ENCODE assay signal across 20 cellular contexts in genomic region chr11:26928636-26929035, GRCh38.
A peak's percentile ranks its signal among the peaks of the same experiment; 100 is the strongest.
DNase-seq lines count a peak whose midpoint lies in the region; ATAC-seq, FAIRE-seq and TF ChIP-seq lines count a peak whose summit lies in the region.
"Had no signal": no experiment of that assay in that cellular context is flagged by ENCODE, and none has a peak within 500 bp of the region (broad histone marks: within the 10 kb centered on the region; RNA-seq: fewer than 3 reads in every experiment).

No MANE protein-coding gene starts in this region.

- no CpG with 5 or more reads among the region's 3 CpGs for WGBS in IMR-90 (ENCODE audit: extremely low coverage in 2 of 2, insufficient read length in 1 of 2), 2 experiments
- WGBS in transverse colon (ENCODE audit: low coverage in 1 of 2), 2 donors, result 71 to 76% methylated on average over 3 of the region's 3 CpGs

- H3K27me3 ChIP-seq in IMR-90 (ENCODE audit: control insufficient read depth, insufficient read depth, low read length) (peaks cover 2% of the 10 kb centered on the region; the same call in 1 of the 2 replicates), astrocyte (ENCODE audit: insufficient read depth, low read length) (no peaks in the 10 kb centered on the region), rectal smooth muscle tissue (ENCODE audit: control insufficient read depth, insufficient read depth, low read length) (no peaks in the 10 kb centered on the region), transverse colon (no peaks in the 10 kb centered on the region), gastrocnemius medialis (no peaks in the 10 kb centered on the region)
- H3K27me3 ChIP-seq: BLaER1 had no signal

- H3K4me1 ChIP-seq in IMR-90 (ENCODE audit: control insufficient read depth, insufficient read depth, low read length) (peaks cover 4% of the 10 kb centered on the region; the same call in 1 of the 2 replicates), astrocyte (ENCODE audit: insufficient read depth, low read length) (no peaks in the 10 kb centered on the region), rectal smooth muscle tissue (ENCODE audit: control insufficient read depth, insufficient read depth, low read length) (peaks cover 14% of the 10 kb centered on the region), transverse colon (peaks cover 0 to 9% (median 0%) of the 10 kb centered on the region in 4 donors), gastrocnemius medialis (no peaks in the 10 kb centered on the region)
- H3K4me1 ChIP-seq: BLaER1 had no signal

- no peak overlapping the region for H2AK5ac ChIP-seq in IMR-90 (ENCODE audit: low read depth, low read length)

- no peak overlapping the region for H2AK9ac ChIP-seq in IMR-90 (replicated peaks; ENCODE audit: low read depth, low read length, poor library complexity)

- DNase-seq in IMR-90 (no peak), astrocyte (ENCODE audit: low read depth) (no peak), transverse colon (no peak), gastrocnemius medialis (no peak)
- DNase-seq: Calu3; CD4-positive, alpha-beta memory T cell; DND-41; EL; HCEC 1CT; KG1 had no signal

- H3K14ac ChIP-seq in IMR-90 (replicated peaks; ENCODE audit: low read depth, low read length), result no peak overlapping the region

- H3K27me3 Mint-ChIP-seq in astrocyte (ENCODE audit: low read depth, unreplicated experiment), result no peaks in the 10 kb centered on the region
- H3K27me3 Mint-ChIP-seq: CD4-positive, alpha-beta memory T cell had no signal

- CTCF ChIA-PET in IMR-90 (lab: Yijun Ruan, JAX), result no interaction called here

- no peaks in the 10 kb centered on the region for H3K9me1 ChIP-seq in IMR-90 (ENCODE audit: insufficient read depth, low read length)

- H3K9me3 ChIP-seq in IMR-90 (ENCODE audit: control insufficient read depth, insufficient read depth, low read length) (no peaks in the 10 kb centered on the region), astrocyte (ENCODE audit: insufficient read depth, low read depth, low read length) (no peaks in the 10 kb centered on the region), transverse colon (no peaks in the 10 kb centered on the region), gastrocnemius medialis (no peaks in the 10 kb centered on the region)
- H3K9me3 ChIP-seq: BLaER1 had no signal

- no peak for TF ChIP-seq EP300 in transverse colon (IDR thresholded peaks at IDR 0.05; ENCODE audit: low read depth)

- H3K4me3 ChIP-seq in IMR-90 (ENCODE audit: insufficient read depth, low read depth, low read length) (no peak overlapping the region), astrocyte (ENCODE audit: insufficient read depth, low read depth, low read length) (no peak overlapping the region), rectal smooth muscle tissue (ENCODE audit: low read length) (no peak overlapping the region), transverse colon (no peak overlapping the region), gastrocnemius medialis (no peak overlapping the region)
- H3K4me3 ChIP-seq: BLaER1, GM12878, GM23338 had no signal

- H3K27ac Mint-ChIP-seq in astrocyte (ENCODE audit: unreplicated experiment), result peak overlapping the region; percentile 50
- H3K27ac Mint-ChIP-seq: CD14-positive monocyte; CD4-positive, alpha-beta memory T cell had no signal

- H2BK15ac ChIP-seq in IMR-90 (ENCODE audit: low read depth, low read length), result no peak overlapping the region

- H4K8ac ChIP-seq in IMR-90 (ENCODE audit: low read depth in 2 of 2, low read length in 2 of 2), result no peak overlapping the region

- H3K27ac ChIP-seq in IMR-90 (ENCODE audit: insufficient read depth, low read length), result no peak overlapping the region; the same call in 1 of the 2 replicates
- no peak overlapping the region for H3K27ac ChIP-seq in astrocyte (ENCODE audit: low read depth, low read length)
- H3K27ac ChIP-seq in rectal smooth muscle tissue (ENCODE audit: low read depth, low read length), result peak overlapping the region; percentile 63
- H3K27ac ChIP-seq in transverse colon, result peak overlapping the region; percentile 27 to 66 (median 50)
- H3K27ac ChIP-seq in gastrocnemius medialis, result no peak overlapping the region
- H3K27ac ChIP-seq: 22Rv1, BLaER1 had no signal

- H4K5ac ChIP-seq in IMR-90 (ENCODE audit: low read depth, low read length), result no peak overlapping the region

- H2AFZ ChIP-seq in IMR-90 (replicated peaks; ENCODE audit: low read length, poor library complexity) (no peak overlapping the region), astrocyte (ENCODE audit: low read depth, low read length) (no peak overlapping the region)
- H2AFZ ChIP-seq: GM23338 had no signal

- H3K4me3 Mint-ChIP-seq in astrocyte (ENCODE audit: unreplicated experiment), result no peak overlapping the region
- H3K4me3 Mint-ChIP-seq: CD14-positive monocyte; CD4-positive, alpha-beta memory T cell; GM23338 had no signal

- TF ChIP-seq CTCF in IMR-90 (conservative IDR thresholded peaks at IDR 0.05; ENCODE audit: low read depth, low read length) (no peak), astrocyte (IDR thresholded peaks at IDR 0.05; ENCODE audit: insufficient read depth, low read depth, low read length) (no peak), transverse colon (IDR thresholded peaks at IDR 0.05) (no peak), gastrocnemius medialis (IDR thresholded peaks at IDR 0.05 in 4 of 5, conservative IDR thresholded peaks at IDR 0.05 in 1 of 5) (no peak)

- no peak overlapping the region for H3K56ac ChIP-seq in IMR-90 (ENCODE audit: extremely low read depth, insufficient read depth, low read length)

- in situ Hi-C loops in IMR-90 (cut with MboI; ENCODE audit: low sequenced_read_pairs), result no loop called here
- in situ Hi-C loops in transverse colon (cut with MboI; ENCODE audit: low pct_ligation_motif_present in 1 of 4, low pct_unique_long_range_greater_than_20kb in 1 of 4, low sequenced_read_pairs in 3 of 4), result no loop called here
- in situ Hi-C loops in gastrocnemius medialis (cut with MboI; ENCODE audit: low sequenced_read_pairs in 4 of 4), result no loop called here

- H4K91ac ChIP-seq in IMR-90 (ENCODE audit: insufficient read depth, low read depth, low read length), result no peak overlapping the region

- no peak overlapping the region for H3K4ac ChIP-seq in IMR-90 (ENCODE audit: low read depth, low read length)

- no peak overlapping the region for H3K4me2 ChIP-seq in IMR-90 (ENCODE audit: low read depth, low read length)
- no peak overlapping the region for H3K4me2 ChIP-seq in astrocyte (ENCODE audit: low read length)
- H3K4me2 ChIP-seq: BLaER1, GM23338 had no signal

- ATAC-seq in IMR-90 (ENCODE audit: low read depth) (peak; percentile 52; the same call in 1 of the 2 replicates), HG02970 (IDR thresholded peaks at IDR 0.05; ENCODE audit: low FRiP score, unreplicated experiment) (no peak), GM21515 (IDR thresholded peaks at IDR 0.05; ENCODE audit: unreplicated experiment) (no peak), gastrocnemius medialis (no peak)
- ATAC-seq: GM12878, GM23338, HepG2 had no signal

- peaks cover 5% of the 10 kb centered on the region for H3K9me3 Mint-ChIP-seq in astrocyte (ENCODE audit: unreplicated experiment)
- H3K9me3 Mint-ChIP-seq: GM23338 had no signal

- no peaks in the 10 kb centered on the region for H3K79me2 ChIP-seq in astrocyte (ENCODE audit: insufficient read depth, low read length)

- no peak for FAIRE-seq in astrocyte (lab: Jason Lieb, UNC)
- FAIRE-seq: GM12878, H54, HepG2 had no signal

- dilution Hi-C loops in IMR-90 (cut with HindIII; ENCODE audit: low sequenced_read_pairs, unreplicated experiment), result no loop called here

- H2BK5ac ChIP-seq in IMR-90 (ENCODE audit: low read depth, low read length, poor library complexity, severe bottlenecking), result no peak overlapping the region

- peaks cover 32% of the 10 kb centered on the region for H3K4me1 Mint-ChIP-seq in astrocyte (ENCODE audit: low read depth, unreplicated experiment)
- H3K4me1 Mint-ChIP-seq: CD14-positive monocyte; CD4-positive, alpha-beta memory T cell had no signal

- no peaks in the 10 kb centered on the region for H3K36me3 ChIP-seq in IMR-90 (ENCODE audit: control insufficient read depth, insufficient read depth, low read length)
- H3K36me3 ChIP-seq in astrocyte (ENCODE audit: insufficient read depth, low read length), result no peaks in the 10 kb centered on the region
- H3K36me3 ChIP-seq in rectal smooth muscle tissue (ENCODE audit: control insufficient read depth, insufficient read depth, low read length), result no peaks in the 10 kb centered on the region
- no peaks in the 10 kb centered on the region for H3K36me3 ChIP-seq in transverse colon
- H3K36me3 ChIP-seq in gastrocnemius medialis, result no peaks in the 10 kb centered on the region
- H3K36me3 ChIP-seq: BLaER1 had no signal

- TF ChIP-seq RAD21 in IMR-90 (IDR thresholded peaks at IDR 0.05; ENCODE audit: low read length), result no peak

- H3K79me1 ChIP-seq in IMR-90 (ENCODE audit: low read depth in 1 of 2, low read length in 2 of 2), result no peaks in the 10 kb centered on the region

- no peak overlapping the region for H3K23ac ChIP-seq in IMR-90 (ENCODE audit: low read depth, low read length)

- POLR2A ChIA-PET in IMR-90 (lab: Charles Lee; ENCODE audit: unreplicated experiment), result no interaction called here

- H3K9ac ChIP-seq in IMR-90 (ENCODE audit: low read depth, low read length) (no peak overlapping the region), astrocyte (ENCODE audit: low read length) (no peak overlapping the region), rectal smooth muscle tissue (ENCODE audit: low read length) (no peak overlapping the region)
- H3K9ac ChIP-seq: BLaER1 had no signal

- TF ChIP-seq POLR2A in IMR-90 (IDR thresholded peaks at IDR 0.05; ENCODE audit: low read depth, low read length), result no peak
- no peak for TF ChIP-seq POLR2A in transverse colon (IDR thresholded peaks at IDR 0.05)
- TF ChIP-seq POLR2A in gastrocnemius medialis (IDR thresholded peaks at IDR 0.05), result no peak

- H3K36me3 Mint-ChIP-seq in astrocyte (ENCODE audit: low read depth, unreplicated experiment), result no peaks in the 10 kb centered on the region
- H3K36me3 Mint-ChIP-seq: CD14-positive monocyte; CD4-positive, alpha-beta memory T cell had no signal

- H4K20me1 ChIP-seq in IMR-90 (ENCODE audit: insufficient read depth, low read length), result no peaks in the 10 kb centered on the region
- H4K20me1 ChIP-seq in astrocyte (ENCODE audit: insufficient read depth, low read length), result no peaks in the 10 kb centered on the region
- H4K20me1 ChIP-seq: BLaER1 had no signal

- intact Hi-C loops in IMR-90 (cut with micrococcal nuclease) (no loop called here), transverse colon (cut with DNase I; ENCODE audit: low total_unique reads) (no loop called here), gastrocnemius medialis (cut with DNase I; ENCODE audit: low total_unique reads) (no loop called here)

- H3K18ac ChIP-seq in IMR-90 (ENCODE audit: low read depth, low read length), result no peak overlapping the region; the same call in 1 of the 2 replicates

- no TSS peak for BruUV-seq in IMR-90 (replicated peaks; lab: Mats Ljungman, UMichigan)

- H2BK20ac ChIP-seq in IMR-90 (ENCODE audit: low read depth, low read length), result no peak overlapping the region

- no peak overlapping the region for H2BK120ac ChIP-seq in IMR-90 (ENCODE audit: low read depth, low read length)

TF ChIP-seq in IMR-90, 13 proteins besides CTCF, POLR2A, EP300 and RAD21 (continues in another document):
- TF ChIP-seq MAFK (IDR thresholded peaks at IDR 0.05; ENCODE audit: low read depth, low read length) (no peak), FOS (IDR thresholded peaks at IDR 0.05; ENCODE audit: low read depth, low read length) (no peak), RCOR1 (IDR thresholded peaks at IDR 0.05; ENCODE audit: insufficient replicate concordance, low read length) (no peak), SMC3 (IDR thresholded peaks at IDR 0.05; ENCODE audit: low read depth, low read length) (no peak), NFE2L2 (IDR thresholded peaks at IDR 0.05; ENCODE audit: low read depth, low read length) (no peak)

Comparison
In these comparisons a context has a peak if more than half of its experiments do, and no peak if none do; other contexts are left out.
1. H3K27ac ChIP-seq: peak in rectal smooth muscle tissue (single experiment) and transverse colon (4 of 4); none in IMR-90 (single experiment), astrocyte (single experiment) and gastrocnemius medialis (0 of 4).